In genomic region chr12:94670885-94671284, GRCh38 we compare ENCODE assay signal across 26 cellular contexts. TPM values are rescaled to one million over a fixed set of nuclear protein-coding genes. Genes with fewer than 3 reads are reported as not detected.
DNase-seq lines count a peak whose midpoint lies in the region; ATAC-seq, FAIRE-seq and TF ChIP-seq lines count a peak whose summit lies in the region.
"Had no signal": no experiment of that assay in that cellular context is flagged by ENCODE, and none has a peak within 500 bp of the region (broad histone marks: within the 10 kb centered on the region; RNA-seq: fewer than 3 reads in every experiment).

No MANE protein-coding gene starts in this region.

- no peaks in the 10 kb centered on the region for H3K79me2 ChIP-seq in endothelial cell of umbilical vein (ENCODE audit: control insufficient read depth, insufficient read depth, low read length)

- no TSS peak for BruUV-seq in endothelial cell of umbilical vein (replicated peaks; lab: Mats Ljungman, UMichigan)

- H3K27ac ChIP-seq in HEK293 (ENCODE audit: extremely low read depth, low read depth, low read length) (no peak overlapping the region), endothelial cell of umbilical vein (ENCODE audit: insufficient read depth, low read depth, low read length) (no peak overlapping the region)
- H3K27ac ChIP-seq: 22Rv1, A549, C4-2B, GM23248, HL-60 had no signal

- no peak overlapping the region for H3K9ac ChIP-seq in endothelial cell of umbilical vein (replicated peaks; ENCODE audit: extremely low read depth, insufficient read depth, low read length)
- H3K9ac ChIP-seq: GM23248 had no signal

- no peak for TF ChIP-seq CTCF in HEK293 (tag by site-specific recombination; IDR thresholded peaks at IDR 0.05)
- no peak for TF ChIP-seq CTCF in endothelial cell of umbilical vein (IDR thresholded peaks at IDR 0.05; ENCODE audit: extremely low read depth in 1 of 2, insufficient read depth in 1 of 2, low read depth in 1 of 2, low read length in 2 of 2)
- TF ChIP-seq CTCF in mesothelial cell of epicardium (IDR thresholded peaks at IDR 0.05; ENCODE audit: unreplicated experiment), result no peak
- TF ChIP-seq CTCF in natural killer cell (IDR thresholded peaks at IDR 0.05), result no peak

- peak overlapping the region; percentile 11 for H3K27ac Mint-ChIP-seq in dendritic cell treated with granulocyte-macrophage colony-stimulating factor and Interleukin-4, amounts not matched to agents 40 ng/mL and 50 ng/mL, for 4 days
- H3K27ac Mint-ChIP-seq in mesothelial cell of epicardium (peak overlapping the region; percentile 43), natural killer cell (no peak overlapping the region)
- H3K27ac Mint-ChIP-seq in activated T-helper 1 cell treated with anti-CD3 and anti-CD28 coated beads, Interleukin-12 subunit alpha, Interleukin-12 subunit beta, Interleukin-2, Interleukin-4 antibody, amounts not matched to agents 30 ng/mL and 10 ng/mL and 1 ng/mL, durations not matched to agents 14 hours and 24 hours and 36 hours, result no peak overlapping the region
- H3K27ac Mint-ChIP-seq: CD4-positive, alpha-beta T cell had no signal

- TF ChIP-seq POLR2A in endothelial cell of umbilical vein (IDR thresholded peaks at IDR 0.05; ENCODE audit: low read depth, low read length), result no peak

- intact Hi-C loops in dendritic cell treated with granulocyte-macrophage colony-stimulating factor and Interleukin-4, amounts not matched to agents 40 ng/mL and 50 ng/mL, for 4 days (cut with micrococcal nuclease), result no loop called here
- intact Hi-C loops in endothelial cell of umbilical vein (cut with micrococcal nuclease), result no loop called here
- intact Hi-C loops in activated T-helper 1 cell treated with anti-CD3 and anti-CD28 coated beads, Interleukin-12 subunit alpha, Interleukin-12 subunit beta, Interleukin-2, Interleukin-4 antibody, amounts not matched to agents 30 ng/mL and 10 ng/mL and 1 ng/mL, durations not matched to agents 14 hours and 24 hours and 36 hours (cut with micrococcal nuclease), result no loop called here
- intact Hi-C loops in natural killer cell (cut with micrococcal nuclease), result no loop called here

- H4K20me1 ChIP-seq in endothelial cell of umbilical vein (replicated peaks; ENCODE audit: control insufficient read depth, extremely low read depth, insufficient read depth, low read length), result no peaks in the 10 kb centered on the region

- CTCF ChIA-PET in HEK293 (lab: Yijun Ruan, JAX) (no interaction called here), endothelial cell of umbilical vein (lab: Charles Lee) (interaction anchor here (1.0 kb wide), 1 partner anchor 53 kb away, joined by 3 read pairs; no protein-coding TSS in a partner anchor)

- peaks cover 28% of the 10 kb centered on the region for H3K4me1 Mint-ChIP-seq in dendritic cell treated with granulocyte-macrophage colony-stimulating factor and Interleukin-4, amounts not matched to agents 40 ng/mL and 50 ng/mL, for 4 days (ENCODE audit: low read depth)
- H3K4me1 Mint-ChIP-seq in mesothelial cell of epicardium (peaks cover 24% of the 10 kb centered on the region), natural killer cell (peaks cover 19 to 21% of the 10 kb centered on the region in 2 donors)
- peaks cover 3% of the 10 kb centered on the region for H3K4me1 Mint-ChIP-seq in activated T-helper 1 cell treated with anti-CD3 and anti-CD28 coated beads, Interleukin-12 subunit alpha, Interleukin-12 subunit beta, Interleukin-2, Interleukin-4 antibody, amounts not matched to agents 30 ng/mL and 10 ng/mL and 1 ng/mL, durations not matched to agents 14 hours and 24 hours and 36 hours (ENCODE audit: low read depth)

- no peaks in the 10 kb centered on the region for H3K36me3 Mint-ChIP-seq in dendritic cell treated with granulocyte-macrophage colony-stimulating factor and Interleukin-4, amounts not matched to agents 40 ng/mL and 50 ng/mL, for 4 days (ENCODE audit: low read depth)
- H3K36me3 Mint-ChIP-seq in mesothelial cell of epicardium (no peaks in the 10 kb centered on the region), natural killer cell (no peaks in the 10 kb centered on the region)
- no peaks in the 10 kb centered on the region for H3K36me3 Mint-ChIP-seq in activated T-helper 1 cell treated with anti-CD3 and anti-CD28 coated beads, Interleukin-12 subunit alpha, Interleukin-12 subunit beta, Interleukin-2, Interleukin-4 antibody, amounts not matched to agents 30 ng/mL and 10 ng/mL and 1 ng/mL, durations not matched to agents 14 hours and 24 hours and 36 hours (ENCODE audit: low read depth)

- no peaks in the 10 kb centered on the region for H3K9me1 ChIP-seq in endothelial cell of umbilical vein (replicated peaks; ENCODE audit: control insufficient read depth, extremely low read depth, insufficient read depth, low read length)

- H3K4me1 ChIP-seq in HEK293 (ENCODE audit: control insufficient read depth, insufficient read depth, low read length) (peaks cover 2% of the 10 kb centered on the region; the same call in 1 of the 2 replicates), endothelial cell of umbilical vein (ENCODE audit: control insufficient read depth, extremely low read depth, insufficient read depth, low read length) (peaks cover 26% of the 10 kb centered on the region)
- H3K4me1 ChIP-seq: A549, Caco-2 had no signal

- FAIRE-seq in endothelial cell of umbilical vein (lab: Jason Lieb, UNC), result no peak
- FAIRE-seq: A549, D721Med, GM12892, GM18507, H54 had no signal

- no peaks in the 10 kb centered on the region for H3K36me3 ChIP-seq in HEK293 (ENCODE audit: control insufficient read depth in 2 of 2, insufficient read depth in 1 of 2, low read length in 2 of 2)
- no peaks in the 10 kb centered on the region for H3K36me3 ChIP-seq in endothelial cell of umbilical vein (ENCODE audit: control insufficient read depth in 2 of 2, extremely low read depth in 1 of 2, insufficient read depth in 2 of 2, low read length in 2 of 2)

- ATAC-seq in HG03457 (IDR thresholded peaks at IDR 0.05; ENCODE audit: unreplicated experiment) (no peak), natural killer cell (no peak), HG02870 (IDR thresholded peaks at IDR 0.05; ENCODE audit: unreplicated experiment) (no peak)
- ATAC-seq: A549, HCT116 had no signal

- dilution Hi-C loops in endothelial cell of umbilical vein (cut with MboI; ENCODE audit: extremely low pct_ligation_motif_present, low sequenced_read_pairs), result no loop called here

- H3K9me3 ChIP-seq in HEK293 (ENCODE audit: control insufficient read depth, insufficient read depth, low read depth, low read length) (no peaks in the 10 kb centered on the region), endothelial cell of umbilical vein (replicated peaks; ENCODE audit: control insufficient read depth, insufficient read depth, low read length) (no peaks in the 10 kb centered on the region)
- H3K9me3 ChIP-seq: A549, Caco-2 had no signal

- no peak overlapping the region for H3K4me2 ChIP-seq in endothelial cell of umbilical vein (ENCODE audit: insufficient read depth, low read length)
- H3K4me2 ChIP-seq: A549 had no signal

- no peaks in the 10 kb centered on the region for H3K27me3 ChIP-seq in endothelial cell of umbilical vein (ENCODE audit: control insufficient read depth in 2 of 2, insufficient read depth in 2 of 2, low read length in 2 of 2)

- no peak overlapping the region for H3K4me3 Mint-ChIP-seq in dendritic cell treated with granulocyte-macrophage colony-stimulating factor and Interleukin-4, amounts not matched to agents 40 ng/mL and 50 ng/mL, for 4 days
- H3K4me3 Mint-ChIP-seq in mesothelial cell of epicardium (no peak overlapping the region), natural killer cell (no peak overlapping the region)
- H3K4me3 Mint-ChIP-seq in activated T-helper 1 cell treated with anti-CD3 and anti-CD28 coated beads, Interleukin-12 subunit alpha, Interleukin-12 subunit beta, Interleukin-2, Interleukin-4 antibody, amounts not matched to agents 30 ng/mL and 10 ng/mL and 1 ng/mL, durations not matched to agents 14 hours and 24 hours and 36 hours, result no peak overlapping the region
- H3K4me3 Mint-ChIP-seq: CD4-positive, alpha-beta T cell had no signal

- no peaks in the 10 kb centered on the region for H3K9me3 Mint-ChIP-seq in dendritic cell treated with granulocyte-macrophage colony-stimulating factor and Interleukin-4, amounts not matched to agents 40 ng/mL and 50 ng/mL, for 4 days
- H3K9me3 Mint-ChIP-seq in mesothelial cell of epicardium (peaks cover 6% of the 10 kb centered on the region), natural killer cell (peaks cover 0 to 2% of the 10 kb centered on the region in 2 donors)
- no peaks in the 10 kb centered on the region for H3K9me3 Mint-ChIP-seq in activated T-helper 1 cell treated with anti-CD3 and anti-CD28 coated beads, Interleukin-12 subunit alpha, Interleukin-12 subunit beta, Interleukin-2, Interleukin-4 antibody, amounts not matched to agents 30 ng/mL and 10 ng/mL and 1 ng/mL, durations not matched to agents 14 hours and 24 hours and 36 hours
- H3K9me3 Mint-ChIP-seq: CD4-positive, alpha-beta T cell had no signal

- DNase-seq in endothelial cell of umbilical vein (ENCODE audit: low read depth, low spot score), result peak; percentile 89
- no peak for DNase-seq in mesothelial cell of epicardium (ENCODE audit: low spot score in 2 of 2, unreplicated experiment in 2 of 2)
- DNase-seq in activated T-helper 1 cell treated with anti-CD3 and anti-CD28 coated beads, Interleukin-12 subunit alpha, Interleukin-12 subunit beta, Interleukin-2, Interleukin-4 antibody, amounts not matched to agents 30 ng/mL and 10 ng/mL and 1 ng/mL, durations not matched to agents 14 hours and 24 hours and 36 hours (ENCODE audit: low spot score), result no peak
- no peak for DNase-seq in natural killer cell
- DNase-seq: AML-193; Caco-2; CD4-positive, alpha-beta T cell; DMS153; DMS79; GDM1; GM23248; IMR-90 had no signal

- POLR2A ChIA-PET in HEK293 (lab: Yijun Ruan, JAX), result interaction anchor here (0.6 kb wide), 1 partner anchor 118 kb away, joined by 4 read pairs; no protein-coding TSS in a partner anchor
- POLR2A ChIA-PET in endothelial cell of umbilical vein (lab: Charles Lee), result no interaction called here

- H3K27me3 Mint-ChIP-seq in dendritic cell treated with granulocyte-macrophage colony-stimulating factor and Interleukin-4, amounts not matched to agents 40 ng/mL and 50 ng/mL, for 4 days, result peaks cover 5% of the 10 kb centered on the region
- H3K27me3 Mint-ChIP-seq in mesothelial cell of epicardium (ENCODE audit: low read depth) (no peaks in the 10 kb centered on the region), natural killer cell (ENCODE audit: low read depth in 2 of 2) (no peaks in the 10 kb centered on the region)
- peaks cover 24% of the 10 kb centered on the region for H3K27me3 Mint-ChIP-seq in activated T-helper 1 cell treated with anti-CD3 and anti-CD28 coated beads, Interleukin-12 subunit alpha, Interleukin-12 subunit beta, Interleukin-2, Interleukin-4 antibody, amounts not matched to agents 30 ng/mL and 10 ng/mL and 1 ng/mL, durations not matched to agents 14 hours and 24 hours and 36 hours (ENCODE audit: insufficient read depth)

- no peak overlapping the region for H2AFZ ChIP-seq in endothelial cell of umbilical vein (ENCODE audit: low read depth, low read length)
- H2AFZ ChIP-seq: GM23248 had no signal

- H3K4me3 ChIP-seq in HEK293 (ENCODE audit: low read depth, low read length) (no peak overlapping the region), endothelial cell of umbilical vein (replicated peaks in 1 of 3; ENCODE audit: insufficient read depth in 1 of 3, low read depth in 1 of 3, low read length in 3 of 3) (no peak overlapping the region)
- H3K4me3 ChIP-seq: A549, GM23248 had no signal

RNA-seq across cellular contexts. Expression of gene TMCC3, which starts 20.5 kb away (rescaled TPM):
- total RNA-seq in endothelial cell of umbilical vein (30.4 and 45.7 TPM in 2 replicates), mesothelial cell of epicardium (10.1 to 11.7 TPM (median 11.5 TPM) in 3 replicates), natural killer cell (10 to 100 TPM; 20.1 to 29.3 (median 21.6) TPM)
- polyA plus RNA-seq in endothelial cell of umbilical vein, result 9.1 and 13.5 TPM in 2 replicates
- polyA plus RNA-seq in endothelial cell of umbilical vein (2011; cell fraction: cytosol; rRNA removed), result 13.1 and 13.2 TPM in 2 replicates
- polyA plus RNA-seq in endothelial cell of umbilical vein (2011; cell fraction: nucleus; rRNA removed), result 14.3 and 15.6 TPM in 2 replicates
- 14.4 and 16.0 TPM in 2 replicates for polyA plus RNA-seq in endothelial cell of umbilical vein (2012)
- polyA minus RNA-seq in endothelial cell of umbilical vein, result 24.6 and 29.7 TPM in 2 replicates
- polyA minus RNA-seq in endothelial cell of umbilical vein (2011; cell fraction: cytosol; rRNA and poly(A)+ RNA removed), result not detected
- 20.1 and 21.7 TPM in 2 replicates for polyA minus RNA-seq in endothelial cell of umbilical vein (2011; cell fraction: nucleus; rRNA and poly(A)+ RNA removed)
- total RNA-seq in activated T-helper 1 cell treated with anti-CD3 and anti-CD28 coated beads, Interleukin-12 subunit alpha, Interleukin-12 subunit beta, Interleukin-2, Interleukin-4 antibody, amounts not matched to agents 30 ng/mL and 10 ng/mL and 1 ng/mL, durations not matched to agents 14 hours and 24 hours and 36 hours, result 0.08 and 0.12 TPM in 2 replicates
- polyA plus RNA-seq: BJ had no signal

Comparison
In these comparisons a context has a peak if more than half of its experiments do, and no peak if none do; other contexts are left out.
1. H3K27ac Mint-ChIP-seq: peak in dendritic cell treated with granulocyte-macrophage colony-stimulating factor and Interleukin-4, amounts not matched to agents 40 ng/mL and 50 ng/mL, for 4 days (single experiment) and mesothelial cell of epicardium (single experiment); none in activated T-helper 1 cell treated with anti-CD3 and anti-CD28 coated beads, Interleukin-12 subunit alpha, Interleukin-12 subunit beta, Interleukin-2, Interleukin-4 antibody, amounts not matched to agents 30 ng/mL and 10 ng/mL and 1 ng/mL, durations not matched to agents 14 hours and 24 hours and 36 hours (single experiment) and natural killer cell (0 of 2).